In the genomic region with DNA sequence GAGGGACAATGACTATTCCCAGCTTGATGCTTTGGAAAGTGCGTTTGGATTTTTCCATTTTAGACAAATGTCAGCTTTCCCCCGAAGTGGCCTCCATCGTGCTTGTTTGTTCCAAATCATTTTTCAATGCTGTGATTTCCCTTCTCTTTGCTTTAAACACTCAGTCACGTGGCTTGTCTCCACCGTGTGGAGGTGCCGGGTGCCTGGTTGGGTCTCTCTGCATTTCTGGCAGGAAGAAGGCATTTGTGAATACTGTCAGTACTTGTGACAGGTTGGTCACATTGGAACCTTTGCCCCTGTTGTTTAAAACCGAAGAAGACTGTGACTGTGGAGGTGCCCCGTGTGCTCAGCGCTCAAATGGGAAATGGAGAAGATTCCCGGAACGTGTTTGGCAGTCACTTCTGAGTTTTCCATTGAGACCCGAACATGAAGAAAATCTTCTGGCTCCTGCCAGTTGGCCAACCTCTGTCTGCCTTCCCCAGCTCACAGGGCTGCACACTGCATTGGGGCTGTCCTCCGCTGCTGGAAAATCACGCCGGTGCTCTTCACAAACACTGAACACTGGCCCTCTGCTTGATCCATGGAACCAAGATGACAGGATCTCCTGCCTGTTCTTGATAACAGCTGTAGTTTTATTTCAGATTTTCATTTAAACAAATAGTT, we compare ENCODE assay signal across 1 cellular context.
TF ChIP-seq lines count a peak whose summit lies in the region.

No MANE protein-coding gene starts in this region.

TF ChIP-seq in K562, 482 proteins besides CTCF, POLR2A, EP300 and RAD21 (continued from another document):
- TF ChIP-seq EGR1 (conservative IDR thresholded peaks at IDR 0.05), result no peak
